Comparison of ENCODE assay signal across 30 cellular contexts in genomic region chr10:85794553-85794952, GRCh38.
"Had no signal": no experiment of that assay in that cellular context is flagged by ENCODE, and none has a peak within 500 bp of the region (broad histone marks: within the 10 kb centered on the region; RNA-seq: fewer than 3 reads in every experiment).

No MANE protein-coding gene starts in this region.

- H3K4me1 ChIP-seq: adrenal gland, ascending aorta, body of pancreas, breast epithelium had no signal

- H3K9me3 ChIP-seq: adrenal gland, ascending aorta, body of pancreas, breast epithelium had no signal

- H3K27me3 ChIP-seq: adrenal gland, ascending aorta, body of pancreas, brain microvascular endothelial cell, breast epithelium, cardiac muscle cell had no signal

- H3K4me3 ChIP-seq: adrenal gland, ascending aorta, body of pancreas, breast epithelium, cardiac muscle cell had no signal

- DNase-seq: activated effector memory CD4-positive, alpha-beta T cell treated with anti-CD3 and anti-CD28 coated beads, Interleukin-2, amount 50 U/mL, for 16 hours; activated effector memory CD4-positive, alpha-beta T cell treated with Interleukin-2 at 50 U/mL for 16 hours; activated gamma-delta T cell; activated gamma-delta T cell treated with Interleukin-2 at 50 U/mL for 16 hours; activated naive CD4-positive, alpha-beta T cell; activated naive CD4-positive, alpha-beta T cell treated with anti-CD3 and anti-CD28 coated beads for 36 hours; activated naive CD4-positive, alpha-beta T cell treated with anti-CD3 and anti-CD28 coated beads, Interleukin-2, amount 10 ng/mL, durations not matched to agents 7 days and 5 days; activated naive CD4-positive, alpha-beta T cell treated with anti-CD3 and anti-CD28 coated beads, Interleukin-2, amount 50 U/mL, for 16 hours; activated naive CD4-positive, alpha-beta T cell treated with Interleukin-2 at 50 U/mL for 16 hours; activated naive CD8-positive, alpha-beta T cell treated with anti-CD3 and anti-CD28 coated beads for 36 hours; activated naive CD8-positive, alpha-beta T cell treated with anti-CD3 and anti-CD28 coated beads, Interleukin-2, amount 10 ng/mL, durations not matched to agents 7 days and 5 days; activated naive CD8-positive, alpha-beta T cell treated with anti-CD3 and anti-CD28 coated beads, Interleukin-2, amount 50 U/mL, for 24 hours; activated T-cell treated with anti-CD3 and anti-CD28 coated beads, Interleukin-2, amount 50 U/mL, for 1 hour; activated T-cell treated with anti-CD3 and anti-CD28 coated beads, Interleukin-2, amount 50 U/mL, for 24 hours; activated T-cell treated with anti-CD3 and anti-CD28 coated beads, Interleukin-2, amount 50 U/mL, for 4 hours; activated T-cell treated with anti-CD3 and anti-CD28 coated beads, Interleukin-2, amount 50 U/mL, for 48 hours; activated T-cell treated with anti-CD3 and anti-CD28 coated beads, Interleukin-2, amount 50 U/mL, for 72 hours; adrenal gland; amniotic stem cell; amygdala; anterior cingulate cortex; aorta; body of pancreas; brain microvascular endothelial cell; caudate nucleus; central memory CD4-positive, alpha-beta T cell; cerebellar nuclear complex had no signal

- H3K36me3 ChIP-seq: adrenal gland, ascending aorta, brain microvascular endothelial cell, breast epithelium, cardiac muscle cell had no signal

- H3K27ac ChIP-seq: adrenal gland, ascending aorta, body of pancreas, brain microvascular endothelial cell, breast epithelium, cardiac muscle cell had no signal
